In the genomic region with DNA sequence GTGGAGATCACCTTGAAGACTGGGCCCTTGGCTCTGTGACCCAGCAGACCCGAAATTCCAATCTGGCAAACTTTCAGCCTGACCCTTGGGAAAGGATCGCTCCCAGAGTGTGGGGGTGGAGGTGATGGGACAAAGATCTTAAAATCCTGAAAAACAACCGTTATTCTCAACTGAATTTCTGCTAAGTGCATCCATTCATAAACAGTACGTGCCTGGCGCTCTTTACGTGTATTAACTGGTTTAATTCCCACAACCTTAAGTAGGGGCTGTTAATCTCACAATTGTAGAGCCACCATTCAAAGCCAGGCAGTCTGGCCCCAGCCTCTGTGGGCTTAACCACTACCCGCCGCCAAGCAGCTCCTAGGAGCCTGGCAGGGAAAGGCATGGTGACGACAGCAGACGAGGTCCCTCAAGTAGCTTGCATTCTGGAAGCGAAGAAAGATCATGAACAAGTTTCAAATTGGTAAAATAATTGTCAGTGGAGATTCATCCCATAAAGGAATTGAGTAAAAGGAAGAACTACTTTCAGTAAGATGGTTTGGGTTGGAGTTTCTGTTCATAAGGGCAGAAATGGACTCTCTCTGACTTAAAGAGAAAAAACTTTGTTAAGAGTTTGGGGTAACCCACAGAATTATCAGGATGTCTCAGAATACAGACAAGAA, we compare ENCODE assay signal across 8 cellular contexts. TPM values are rescaled to one million over a fixed set of nuclear protein-coding genes. Genes with fewer than 3 reads are reported as not detected.
DNase-seq lines count a peak whose midpoint lies in the region; ATAC-seq, FAIRE-seq and TF ChIP-seq lines count a peak whose summit lies in the region.

No MANE protein-coding gene starts in this region.

- H3K27me3 ChIP-seq in GM06990 (replicated peaks; ENCODE audit: control insufficient read depth, insufficient read depth, low read length), result no peaks in the 10 kb centered on the region
- H3K27me3 ChIP-seq in GM23338 (ENCODE audit: insufficient read depth), result peaks cover 52% of the 10 kb centered on the region
- H3K27me3 ChIP-seq in esophagus muscularis mucosa, result no peaks in the 10 kb centered on the region
- H3K27me3 ChIP-seq in aorta (ENCODE audit: control insufficient read depth in 1 of 2, insufficient read depth in 2 of 2, low read length in 1 of 2), result no peaks in the 10 kb centered on the region

- FAIRE-seq in GM19239 (lab: Jason Lieb, UNC), result no peak

- no peak overlapping the region for H2AFZ ChIP-seq in GM23338

- TF ChIP-seq CTCF in GM06990 (IDR thresholded peaks at IDR 0.05; ENCODE audit: insufficient read depth, low read length, poor library complexity, severe bottlenecking), result no peak
- no peak for TF ChIP-seq CTCF in GM23338 (conservative IDR thresholded peaks at IDR 0.05; ENCODE audit: low read depth in 2 of 2)
- no peak for TF ChIP-seq CTCF in esophagus muscularis mucosa (IDR thresholded peaks at IDR 0.05)

- peaks cover 52% of the 10 kb centered on the region for H3K27me3 Mint-ChIP-seq in GM23338 (ENCODE audit: insufficient read depth, low read depth, poor library complexity)
- H3K27me3 Mint-ChIP-seq in activated CD4-positive, alpha-beta memory T cell treated with anti-CD3 and anti-CD28 coated beads, Interleukin-2, amount 10 ng/mL, durations not matched to agents 7 days and 5 days, result peaks cover 73% of the 10 kb centered on the region
- H3K27me3 Mint-ChIP-seq in natural killer cell treated with Interleukin-12 subunit alpha and Interleukin-12 subunit beta and Interleukin-15 and Interleukin-18, amount 100 ng/mL, for 72 hours, result peaks cover 9 to 35% of the 10 kb centered on the region in 2 donors

- no peaks in the 10 kb centered on the region for H3K9me2 ChIP-seq in GM23338 (ENCODE audit: insufficient read depth)

- H3K4me1 Mint-ChIP-seq in GM23338, result peaks cover 78% of the 10 kb centered on the region
- peaks cover 45% of the 10 kb centered on the region for H3K4me1 Mint-ChIP-seq in activated CD4-positive, alpha-beta memory T cell treated with anti-CD3 and anti-CD28 coated beads, Interleukin-2, amount 10 ng/mL, durations not matched to agents 7 days and 5 days
- H3K4me1 Mint-ChIP-seq in natural killer cell treated with Interleukin-12 subunit alpha and Interleukin-12 subunit beta and Interleukin-15 and Interleukin-18, amount 100 ng/mL, for 72 hours (ENCODE audit: low read depth in 2 of 2), result peaks cover 61 to 72% of the 10 kb centered on the region in 2 donors

- H4K20me1 ChIP-seq in GM23338 (replicated peaks; ENCODE audit: insufficient read depth), result no peaks in the 10 kb centered on the region

- intact Hi-C loops in esophagus muscularis mucosa (cut with DNase I) (loop anchor here (5.0 kb wide), 1 partner anchor 62 kb away; no protein-coding TSS in a partner anchor), aorta (cut with DNase I) (no loop called here)

- CTCF ChIA-PET in activated CD4-positive, alpha-beta memory T cell treated with anti-CD3 and anti-CD28 coated beads, Interleukin-2, amount 10 ng/mL, durations not matched to agents 7 days and 5 days (lab: Charles Lee), result interaction anchor here (1.2 to 4.7 kb wide), 7 partner anchors 10 to 167 kb away, joined by 3 to 38 read pairs (median 8); partner anchors contain the start of gene RGS16

- POLR2A ChIA-PET in activated CD4-positive, alpha-beta memory T cell treated with anti-CD3 and anti-CD28 coated beads, Interleukin-2, amount 10 ng/mL, durations not matched to agents 7 days and 5 days (lab: Charles Lee), result interaction anchor here (0.8 to 4.3 kb wide), 8 partner anchors 10 to 70 kb away, joined by 3 to 79 read pairs (median 4); partner anchors contain the start of genes RGS16 and RNASEL

- peaks cover 2% of the 10 kb centered on the region; the same call in 2 of the 3 replicates for H3K36me3 Mint-ChIP-seq in GM23338 (ENCODE audit: low read depth)
- peaks cover 4% of the 10 kb centered on the region for H3K36me3 Mint-ChIP-seq in activated CD4-positive, alpha-beta memory T cell treated with anti-CD3 and anti-CD28 coated beads, Interleukin-2, amount 10 ng/mL, durations not matched to agents 7 days and 5 days (ENCODE audit: low read depth)
- peaks cover 3% of the 10 kb centered on the region for H3K36me3 Mint-ChIP-seq in natural killer cell treated with Interleukin-12 subunit alpha and Interleukin-12 subunit beta and Interleukin-15 and Interleukin-18, amount 100 ng/mL, for 72 hours

- TF ChIP-seq POLR2A in esophagus muscularis mucosa (IDR thresholded peaks at IDR 0.05; ENCODE audit: low read depth), result no peak

- peak overlapping the region; percentile 72 for H3K4me3 Mint-ChIP-seq in GM23338
- H3K4me3 Mint-ChIP-seq in activated CD4-positive, alpha-beta memory T cell treated with anti-CD3 and anti-CD28 coated beads, Interleukin-2, amount 10 ng/mL, durations not matched to agents 7 days and 5 days, result peak overlapping the region; percentile 66
- peak overlapping the region; percentile 79 for H3K4me3 Mint-ChIP-seq in natural killer cell treated with Interleukin-12 subunit alpha and Interleukin-12 subunit beta and Interleukin-15 and Interleukin-18, amount 100 ng/mL, for 72 hours

- TF ChIP-seq EP300 in esophagus muscularis mucosa (IDR thresholded peaks at IDR 0.05), result no peak

- H3K36me3 ChIP-seq in GM06990 (ENCODE audit: control insufficient read depth, insufficient read depth, low read length) (no peaks in the 10 kb centered on the region), GM23338 (ENCODE audit: insufficient read depth) (no peaks in the 10 kb centered on the region), esophagus muscularis mucosa (no peaks in the 10 kb centered on the region), aorta (ENCODE audit: control insufficient read depth in 1 of 2, insufficient read depth in 2 of 2, low read length in 1 of 2) (no peaks in the 10 kb centered on the region)

- DNase-seq in GM06990 (ENCODE audit: extremely low read depth, insufficient read length) (peak; percentile 60), GM23338 (ENCODE audit: low spot score) (peak; percentile 60), NCI-H1417 treated with DMSO at 0.1 percent for 48 hours (lab: John Stamatoyannopoulos, UW) (peak; percentile 46), esophagus muscularis mucosa (ENCODE audit: extremely low spot score) (no peak), aorta (peak; percentile 84 to 90), GM19239 (ENCODE audit: insufficient read length, low spot score) (no peak)
- peak; percentile 49 for DNase-seq in activated CD4-positive, alpha-beta memory T cell treated with anti-CD3 and anti-CD28 coated beads, Interleukin-2, amount 10 ng/mL, durations not matched to agents 7 days and 5 days
- DNase-seq in natural killer cell treated with Interleukin-12 subunit alpha and Interleukin-12 subunit beta and Interleukin-15 and Interleukin-18, amount 100 ng/mL, for 72 hours (ENCODE audit: low spot score), result no peak

- H3K4me3 ChIP-seq in GM06990 (replicated peaks; ENCODE audit: low read depth, low read length), result peak overlapping the region; percentile 48
- peak overlapping the region; percentile 70 for H3K4me3 ChIP-seq in GM23338
- H3K4me3 ChIP-seq in esophagus muscularis mucosa, result peak overlapping the region; percentile 54 to 63 (median 58)
- peak overlapping the region in 1 of 2 donors; percentile 16 for H3K4me3 ChIP-seq in aorta (ENCODE audit: low read length in 2 of 2)

- peak; percentile 48 for ATAC-seq in GM23338
- peak; percentile 53 to 54 for ATAC-seq in natural killer cell treated with Interleukin-12 subunit alpha and Interleukin-12 subunit beta and Interleukin-15 and Interleukin-18, amount 100 ng/mL, for 72 hours
- ATAC-seq in aorta (ENCODE audit: low FRiP score), result peak; percentile 77

- H3K4me1 ChIP-seq in GM23338 (ENCODE audit: insufficient read depth) (peaks cover 76% of the 10 kb centered on the region), esophagus muscularis mucosa (peaks cover 20 to 40% (median 33%) of the 10 kb centered on the region in 4 donors), aorta (ENCODE audit: control insufficient read depth in 1 of 2, insufficient read depth in 2 of 2, low read length in 2 of 2) (no peaks in the 10 kb centered on the region)

- peaks cover 5% of the 10 kb centered on the region; the same call in 1 of the 2 replicates for H3F3A ChIP-seq in GM23338 (replicated peaks; ENCODE audit: low read depth)

- 34% methylated on average over 11 of the region's 11 CpGs for WGBS in esophagus muscularis mucosa
- 1 to 2% methylated on average over 11 of the region's 11 CpGs for WGBS in aorta, 2 donors

- H3K79me2 ChIP-seq in GM23338 (replicated peaks; ENCODE audit: insufficient read depth), result no peaks in the 10 kb centered on the region

- H3K9me3 ChIP-seq in esophagus muscularis mucosa, result no peaks in the 10 kb centered on the region
- no peaks in the 10 kb centered on the region for H3K9me3 ChIP-seq in aorta (ENCODE audit: control insufficient read depth, low read length)

- peaks cover 5% of the 10 kb centered on the region for H3K9me3 Mint-ChIP-seq in GM23338
- peaks cover 2% of the 10 kb centered on the region for H3K9me3 Mint-ChIP-seq in activated CD4-positive, alpha-beta memory T cell treated with anti-CD3 and anti-CD28 coated beads, Interleukin-2, amount 10 ng/mL, durations not matched to agents 7 days and 5 days
- no peaks in the 10 kb centered on the region for H3K9me3 Mint-ChIP-seq in natural killer cell treated with Interleukin-12 subunit alpha and Interleukin-12 subunit beta and Interleukin-15 and Interleukin-18, amount 100 ng/mL, for 72 hours

- H3K4me2 ChIP-seq in GM23338, result peak overlapping the region; percentile 80

- H3K27ac Mint-ChIP-seq in GM23338, result peak overlapping the region; percentile 79
- peak overlapping the region; percentile 79 for H3K27ac Mint-ChIP-seq in activated CD4-positive, alpha-beta memory T cell treated with anti-CD3 and anti-CD28 coated beads, Interleukin-2, amount 10 ng/mL, durations not matched to agents 7 days and 5 days
- peak overlapping the region; percentile 73 to 82 for H3K27ac Mint-ChIP-seq in natural killer cell treated with Interleukin-12 subunit alpha and Interleukin-12 subunit beta and Interleukin-15 and Interleukin-18, amount 100 ng/mL, for 72 hours

- H3K27ac ChIP-seq in GM23338 (ENCODE audit: low read depth), result peak overlapping the region; percentile 73
- peak overlapping the region; percentile 90 to 95 (median 92) for H3K27ac ChIP-seq in esophagus muscularis mucosa (replicated peaks in 1 of 4)
- H3K27ac ChIP-seq in aorta (ENCODE audit: low read depth in 1 of 2, low read length in 2 of 2), result peak overlapping the region; percentile 89 to 91

RNA-seq across cellular contexts. Expression of gene RGS16, which starts 11.4 kb away (rescaled TPM):
- total RNA-seq in GM23338 (2014; rRNA removed; shearing (Covaris generic)), result 15.4 and 18.2 TPM in 2 replicates
- polyA plus RNA-seq in GM23338 (2016; fragmentation: Nextera tagmentation; extraction: Ambion mirVana), result 31.6 and 35.2 TPM in 2 replicates
- 1 to 10 TPM; 6.4 to 6.9 TPM for total RNA-seq in activated CD4-positive, alpha-beta memory T cell treated with anti-CD3 and anti-CD28 coated beads, Interleukin-2, amount 10 ng/mL, durations not matched to agents 7 days and 5 days
- total RNA-seq in esophagus muscularis mucosa, result 10 to 100 TPM in 1 of 4 donors, 1 to 10 TPM in 2, under 1 TPM in 1; 0.83 to 19.7 (median 2.2) TPM
- 100 to 1,000 TPM in 1 of 2 donors, 10 to 100 TPM in 1; 33.0 to 102 TPM for total RNA-seq in natural killer cell treated with Interleukin-12 subunit alpha and Interleukin-12 subunit beta and Interleukin-15 and Interleukin-18, amount 100 ng/mL, for 72 hours
- 10 to 100 TPM in 1 of 2 donors, 1 to 10 TPM in 1; 9.2 to 20.9 TPM for total RNA-seq in aorta
- 1 to 10 TPM in 1 of 2 donors, under 1 TPM in 1; 0.50 to 7.0 TPM for polyA plus RNA-seq in aorta

RNA-seq across cellular contexts. Expression of gene RNASEL, which starts 26.5 kb away (rescaled TPM):
- 0.85 and 0.94 TPM in 2 replicates for total RNA-seq in GM23338 (2014; rRNA removed; shearing (Covaris generic))
- 0.37 and 0.38 TPM in 2 replicates for polyA plus RNA-seq in GM23338 (2016; fragmentation: Nextera tagmentation; extraction: Ambion mirVana)
- total RNA-seq in activated CD4-positive, alpha-beta memory T cell treated with anti-CD3 and anti-CD28 coated beads, Interleukin-2, amount 10 ng/mL, durations not matched to agents 7 days and 5 days, result 1 to 10 TPM; 8.4 to 8.8 TPM
- 10 to 100 TPM in 1 of 4 donors, 1 to 10 TPM in 3; 6.0 to 10.8 (median 9.0) TPM for total RNA-seq in esophagus muscularis mucosa
- 1 to 10 TPM; 3.0 to 5.1 TPM for total RNA-seq in natural killer cell treated with Interleukin-12 subunit alpha and Interleukin-12 subunit beta and Interleukin-15 and Interleukin-18, amount 100 ng/mL, for 72 hours
- 10 to 100 TPM in 1 of 2 donors, 1 to 10 TPM in 1; 6.8 to 13.9 TPM for total RNA-seq in aorta
- 1 to 10 TPM; 3.9 to 6.9 TPM for polyA plus RNA-seq in aorta

Comparison
In these comparisons a context has a peak if more than half of its experiments do, and no peak if none do; other contexts are left out.
1. DNase-seq: peak in GM06990 (single experiment), GM23338 (single experiment), NCI-H1417 treated with DMSO at 0.1 percent for 48 hours (single experiment), activated CD4-positive, alpha-beta memory T cell treated with anti-CD3 and anti-CD28 coated beads, Interleukin-2, amount 10 ng/mL, durations not matched to agents 7 days and 5 days (single experiment) and aorta (2 of 2); none in esophagus muscularis mucosa (single experiment), natural killer cell treated with Interleukin-12 subunit alpha and Interleukin-12 subunit beta and Interleukin-15 and Interleukin-18, amount 100 ng/mL, for 72 hours (single experiment) and GM19239 (single experiment).
2. Peak in every context shown above with its lines, with median percentiles within 50 percentile points of each other: ATAC-seq, H3K27ac ChIP-seq, H3K27ac Mint-ChIP-seq and H3K4me3 Mint-ChIP-seq.